8 cellular contexts compared by ENCODE assay signal in the genomic region with DNA sequence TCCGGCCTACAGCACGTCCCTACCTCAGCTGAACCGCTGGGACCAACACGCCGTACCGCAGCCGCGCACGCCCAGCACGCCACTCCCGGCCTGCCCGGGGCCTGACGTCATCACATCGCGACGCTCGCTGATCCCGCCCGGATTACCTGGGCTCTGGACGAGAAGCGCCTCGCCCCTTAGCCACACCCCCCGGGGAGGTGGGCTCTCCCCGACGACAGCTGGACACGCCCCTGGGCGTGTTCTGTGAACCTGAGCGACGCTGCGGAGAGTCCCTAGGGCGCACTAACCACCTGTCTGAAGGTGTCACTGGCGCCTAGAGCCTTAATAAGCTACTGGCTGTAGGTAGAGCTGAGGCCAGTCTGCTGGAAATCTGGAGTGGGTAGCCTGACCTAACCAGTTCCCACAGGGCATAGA. TPM values are rescaled to one million over a fixed set of nuclear protein-coding genes. Genes with fewer than 3 reads are reported as not detected.
DNase-seq lines count a peak whose midpoint lies in the region; ATAC-seq and TF ChIP-seq lines count a peak whose summit lies in the region.
"Not testable (repeated sequence)": the region's sequence is repeated elsewhere in the genome, so short reads cannot be mapped to it uniquely, and the experiment has no call there.

A gene (minus strand): TSS at position 87 of the 414 bp plus-strand sequence. CDS start 87 bp downstream, outside the sequence.

- H3K36me3 ChIP-seq in CD4-positive, CD25-positive, alpha-beta regulatory T cell (ENCODE audit: control insufficient read depth, insufficient read depth, low read length); Loucy (ENCODE audit: insufficient read depth, low read length); SJCRH30; iPS-15b (ENCODE audit: control insufficient read depth, insufficient read depth, low read length): not testable (repeated sequence)

- H3K9me3 Mint-ChIP-seq in CD4-positive, CD25-positive, alpha-beta regulatory T cell; progenitor cell of endocrine pancreas (ENCODE audit: low read depth): not testable (repeated sequence)

- not testable (repeated sequence) for H3K79me2 ChIP-seq in Loucy (ENCODE audit: insufficient read depth, low read length)

- H3K4me2 ChIP-seq in Loucy (ENCODE audit: low read depth, low read length, poor library complexity, severe bottlenecking): peak within 1 kb of the TSS; percentile 50

- TF ChIP-seq CTCF in Loucy (conservative IDR thresholded peaks at IDR 0.05; ENCODE audit: low read length); choroid plexus epithelial cell (conservative IDR thresholded peaks at IDR 0.05; ENCODE audit: low read depth, low read length); progenitor cell of endocrine pancreas (IDR thresholded peaks at IDR 0.05; ENCODE audit: unreplicated experiment): not testable (repeated sequence)

- H3K27ac ChIP-seq in CD4-positive, CD25-positive, alpha-beta regulatory T cell (ENCODE audit: insufficient read depth, low read length, poor library complexity, severe bottlenecking): peak within 1 kb of the TSS; percentile 55
- H3K27ac ChIP-seq in SJCRH30: not testable (repeated sequence)

- H3F3A ChIP-seq in Loucy (ENCODE audit: low read depth): not testable (repeated sequence)

- peak within 1 kb of the TSS; percentile 31 for H3K4me3 ChIP-seq in CD4-positive, CD25-positive, alpha-beta regulatory T cell (ENCODE audit: low read depth, low read length)
- H3K4me3 ChIP-seq in Loucy (ENCODE audit: low read length, poor library complexity, severe bottlenecking): peak within 1 kb of the TSS; percentile 69
- H3K4me3 ChIP-seq in SJCRH30: peak within 1 kb of the TSS; percentile 43
- H3K4me3 ChIP-seq in choroid plexus epithelial cell (ENCODE audit: low read depth, low read length): peak within 1 kb of the TSS; percentile 54
- H3K4me3 ChIP-seq in iPS-15b (ENCODE audit: low read depth, low read length): peak within 1 kb of the TSS; percentile 41

- not testable (repeated sequence) for ATAC-seq in CD4-positive, CD25-positive, alpha-beta regulatory T cell (ENCODE audit: low read depth in 2 of 2)

- H3K4me1 Mint-ChIP-seq in CD4-positive, CD25-positive, alpha-beta regulatory T cell: peaks cover 2 to 11% (median 8%) of the 10 kb centered on the region in 4 donors
- H3K4me1 Mint-ChIP-seq in progenitor cell of endocrine pancreas (ENCODE audit: low read depth): not testable (repeated sequence)

- peak in 2 of 3 donors; percentile 85 to 86 for DNase-seq in CD4-positive, CD25-positive, alpha-beta regulatory T cell
- peak; percentile 83 to 89 for DNase-seq in SJCRH30
- DNase-seq in activated T-cell treated with anti-CD3 and anti-CD28 coated beads for 1 hour (ENCODE audit: low read depth): peak; percentile 64
- peak; percentile 58 for DNase-seq in choroid plexus epithelial cell (ENCODE audit: low read depth)
- not testable (repeated sequence) for DNase-seq in progenitor cell of endocrine pancreas (ENCODE audit: low spot score, unreplicated experiment)
- peak; percentile 67 to 75 for DNase-seq in stimulated activated CD8-positive, alpha-beta memory T cell treated with anti-CD3 and anti-CD28 coated beads, Interleukin-7, amount 100 ng/mL, for 4 hours (ENCODE audit: low read depth in 2 of 2)

- not testable (repeated sequence) for H4K20me1 ChIP-seq in Loucy (ENCODE audit: insufficient read depth, low read length, poor library complexity, severe bottlenecking)

- not testable (repeated sequence) for H3K36me3 Mint-ChIP-seq in CD4-positive, CD25-positive, alpha-beta regulatory T cell; progenitor cell of endocrine pancreas (ENCODE audit: insufficient read depth)

- peak within 1 kb of the TSS; percentile 73 to 88 (median 86) for H3K27ac Mint-ChIP-seq in CD4-positive, CD25-positive, alpha-beta regulatory T cell
- H3K27ac Mint-ChIP-seq in progenitor cell of endocrine pancreas: peak within 1 kb of the TSS; percentile 79

- not testable (repeated sequence) for H3K9ac ChIP-seq in Loucy (ENCODE audit: low read depth, low read length, poor library complexity, severe bottlenecking); iPS-15b (ENCODE audit: low read depth, low read length)

- H3K4me3 Mint-ChIP-seq in CD4-positive, CD25-positive, alpha-beta regulatory T cell: peak within 1 kb of the TSS; percentile 51 to 90 (median 70)
- peak within 1 kb of the TSS; percentile 72 for H3K4me3 Mint-ChIP-seq in progenitor cell of endocrine pancreas (ENCODE audit: low read depth)

- not testable (repeated sequence) for H3K27me3 Mint-ChIP-seq in CD4-positive, CD25-positive, alpha-beta regulatory T cell; progenitor cell of endocrine pancreas

- H3K27me3 ChIP-seq in CD4-positive, CD25-positive, alpha-beta regulatory T cell (ENCODE audit: control insufficient read depth, insufficient read depth, low read length); Loucy (ENCODE audit: insufficient read depth, low read length, poor library complexity, severe bottlenecking); SJCRH30; iPS-15b (ENCODE audit: control insufficient read depth, insufficient read depth, low read length): not testable (repeated sequence)

- H3K9me2 ChIP-seq in Loucy (replicated peaks; ENCODE audit: low read depth, low read length): not testable (repeated sequence)

- H2AFZ ChIP-seq in Loucy (ENCODE audit: low read length): not testable (repeated sequence)

- H3K9me3 ChIP-seq in CD4-positive, CD25-positive, alpha-beta regulatory T cell (ENCODE audit: control insufficient read depth in 2 of 2, low read length in 2 of 2); Loucy (ENCODE audit: insufficient read depth, low read depth, low read length); SJCRH30 (replicated peaks); iPS-15b (ENCODE audit: control insufficient read depth, insufficient read depth, low read length): not testable (repeated sequence)

- H3K4me1 ChIP-seq in CD4-positive, CD25-positive, alpha-beta regulatory T cell (ENCODE audit: control insufficient read depth, insufficient read depth, low read length, poor library complexity, severe bottlenecking); Loucy (ENCODE audit: insufficient read depth, low read length, poor library complexity, severe bottlenecking); SJCRH30; iPS-15b (ENCODE audit: control insufficient read depth, insufficient read depth, low read length): not testable (repeated sequence)

RNA-seq across cellular contexts. Expression of the gene that starts here (rescaled TPM):
- 28.5 TPM for total RNA-seq in CD4-positive, CD25-positive, alpha-beta regulatory T cell
- polyA plus RNA-seq in CD4-positive, CD25-positive, alpha-beta regulatory T cell: 10 to 100 TPM; 12.3 to 22.3 (median 17.4) TPM
- 79.4 and 91.8 TPM in 2 replicates for total RNA-seq in SJCRH30 (2014; rRNA removed; shearing (Covaris generic))
- 33.8 and 38.7 TPM in 2 replicates for total RNA-seq in progenitor cell of endocrine pancreas
